1 cellular context compared by ENCODE assay signal in genomic region chr2:75553961-75554539, GRCh38.
A peak's percentile ranks its signal among the peaks of the same experiment; 100 is the strongest.
TF ChIP-seq lines count a peak whose summit lies in the region.

No MANE protein-coding gene starts in this region.

TF ChIP-seq in HepG2, 621 proteins besides CTCF, POLR2A, EP300 and RAD21 (continued from another document):
- TF ChIP-seq ZGPAT (CRISPR knock-in tag; IDR thresholded peaks at IDR 0.05) (0 out of 2 replicates have a peak, but pooled peaks have one; percentile 28), ZNF335 (CRISPR knock-in tag; IDR thresholded peaks at IDR 0.05) (0 out of 2 replicates have a peak, but pooled peaks have one; percentile 28), ARID5B (CRISPR knock-in tag; IDR thresholded peaks at IDR 0.05) (peak; percentile 48; the same call in 1 of the 2 replicates), ZNF788 (CRISPR knock-in tag; IDR thresholded peaks at IDR 0.05; ENCODE audit: borderline replicate concordance) (0 out of 2 replicates have a peak, but pooled peaks have one; percentile 30), HNF4G (IDR thresholded peaks at IDR 0.05; ENCODE audit: borderline replicate concordance, low read depth, low read length) (peak; percentile 42; the same call in 1 of the 2 replicates), HNF4G (CRISPR knock-in tag; IDR thresholded peaks at IDR 0.05; ENCODE audit: borderline replicate concordance, low read depth) (peak; percentile 31; the same call in 1 of the 2 replicates), POLR2G (IDR thresholded peaks at IDR 0.05; ENCODE audit: low read depth, low read length) (peak; percentile 9; the same call in 1 of the 2 replicates), PATZ1 (CRISPR knock-in tag; IDR thresholded peaks at IDR 0.05) (peak; percentile 25; the same call in 1 of the 2 replicates), POLR2AphosphoS5 (IDR thresholded peaks at IDR 0.05; ENCODE audit: low read depth, low read length) (0 out of 2 replicates have a peak, but pooled peaks have one; percentile 6), TBL1XR1 (IDR thresholded peaks at IDR 0.05; ENCODE audit: borderline replicate concordance, low read length, partially characterized antibody) (no peak), ZSCAN20 (CRISPR knock-in tag; IDR thresholded peaks at IDR 0.05; ENCODE audit: borderline replicate concordance) (no peak), GFI1 (CRISPR knock-in tag; IDR thresholded peaks at IDR 0.05; ENCODE audit: borderline replicate concordance) (no peak), ETV5 (CRISPR knock-in tag; IDR thresholded peaks at IDR 0.05; ENCODE audit: borderline replicate concordance) (peak; percentile 24; the same call in 1 of the 2 replicates), ZNF317 (CRISPR knock-in tag; IDR thresholded peaks at IDR 0.05) (0 out of 2 replicates have a peak, but pooled peaks have one; percentile 43), SMARCC2 (IDR thresholded peaks at IDR 0.05) (no peak), ZBTB7B (CRISPR knock-in tag; IDR thresholded peaks at IDR 0.05) (peak; percentile 26; the same call in 1 of the 2 replicates), RCOR2 (CRISPR knock-in tag; IDR thresholded peaks at IDR 0.05) (no peak), ZNF331 (CRISPR knock-in tag; IDR thresholded peaks at IDR 0.05) (no peak), PCBP2 (optimal IDR thresholded peaks at IDR 0.05; ENCODE audit: low read depth, low read length, poor library complexity, severe bottlenecking) (peak; percentile 29), TCF7 (IDR thresholded peaks at IDR 0.05; ENCODE audit: low read depth) (peak; percentile 43; the same call in 1 of the 2 replicates), ZNF747 (CRISPR knock-in tag; IDR thresholded peaks at IDR 0.05; ENCODE audit: borderline replicate concordance) (0 out of 2 replicates have a peak, but pooled peaks have one; percentile 38), MED8 (CRISPR knock-in tag; IDR thresholded peaks at IDR 0.05; ENCODE audit: insufficient replicate concordance) (peak; percentile 48), GATAD2A (CRISPR knock-in tag; IDR thresholded peaks at IDR 0.05) (peak; percentile 54), XRCC5 (optimal IDR thresholded peaks at IDR 0.05; ENCODE audit: low read length) (peak; percentile 59), ZNF367 (CRISPR knock-in tag; IDR thresholded peaks at IDR 0.05; ENCODE audit: borderline replicate concordance) (no peak), ZBTB38 (CRISPR knock-in tag; IDR thresholded peaks at IDR 0.05) (0 out of 2 replicates have a peak, but pooled peaks have one; percentile 30), ZNF574 (CRISPR knock-in tag; IDR thresholded peaks at IDR 0.05) (0 out of 2 replicates have a peak, but pooled peaks have one; percentile 26), HDAC2 (CRISPR knock-in tag; IDR thresholded peaks at IDR 0.05) (0 out of 2 replicates have a peak, but pooled peaks have one; percentile 19), REXO4 (CRISPR knock-in tag; IDR thresholded peaks at IDR 0.05; ENCODE audit: borderline replicate concordance) (no peak)
- TF ChIP-seq, protein P1, sequence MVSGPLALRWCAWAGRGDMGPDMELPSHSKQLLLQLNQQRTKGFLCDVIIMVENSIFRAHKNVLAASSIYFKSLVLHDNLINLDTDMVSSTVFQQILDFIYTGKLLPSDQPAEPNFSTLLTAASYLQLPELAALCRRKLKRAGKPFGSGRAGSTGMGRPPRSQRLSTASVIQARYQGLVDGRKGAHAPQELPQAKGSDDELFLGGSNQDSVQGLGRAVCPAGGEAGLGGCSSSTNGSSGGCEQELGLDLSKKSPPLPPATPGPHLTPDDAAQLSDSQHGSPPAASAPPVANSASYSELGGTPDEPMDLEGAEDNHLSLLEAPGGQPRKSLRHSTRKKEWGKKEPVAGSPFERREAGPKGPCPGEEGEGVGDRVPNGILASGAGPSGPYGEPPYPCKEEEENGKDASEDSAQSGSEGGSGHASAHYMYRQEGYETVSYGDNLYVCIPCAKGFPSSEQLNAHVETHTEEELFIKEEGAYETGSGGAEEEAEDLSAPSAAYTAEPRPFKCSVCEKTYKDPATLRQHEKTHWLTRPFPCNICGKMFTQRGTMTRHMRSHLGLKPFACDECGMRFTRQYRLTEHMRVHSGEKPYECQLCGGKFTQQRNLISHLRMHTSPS (CRISPR knock-in tag; IDR thresholded peaks at IDR 0.05; ENCODE audit: low read depth): 0 out of 2 replicates have a peak, but pooled peaks have one; percentile 37
- TF ChIP-seq, protein P2, sequence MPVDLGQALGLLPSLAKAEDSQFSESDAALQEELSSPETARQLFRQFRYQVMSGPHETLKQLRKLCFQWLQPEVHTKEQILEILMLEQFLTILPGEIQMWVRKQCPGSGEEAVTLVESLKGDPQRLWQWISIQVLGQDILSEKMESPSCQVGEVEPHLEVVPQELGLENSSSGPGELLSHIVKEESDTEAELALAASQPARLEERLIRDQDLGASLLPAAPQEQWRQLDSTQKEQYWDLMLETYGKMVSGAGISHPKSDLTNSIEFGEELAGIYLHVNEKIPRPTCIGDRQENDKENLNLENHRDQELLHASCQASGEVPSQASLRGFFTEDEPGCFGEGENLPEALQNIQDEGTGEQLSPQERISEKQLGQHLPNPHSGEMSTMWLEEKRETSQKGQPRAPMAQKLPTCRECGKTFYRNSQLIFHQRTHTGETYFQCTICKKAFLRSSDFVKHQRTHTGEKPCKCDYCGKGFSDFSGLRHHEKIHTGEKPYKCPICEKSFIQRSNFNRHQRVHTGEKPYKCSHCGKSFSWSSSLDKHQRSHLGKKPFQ (CRISPR knock-in tag; IDR thresholded peaks at IDR 0.05; ENCODE audit: insufficient replicate concordance): no peak
